17 cellular contexts compared by ENCODE assay signal in genomic region chr7:158073845-158074840, GRCh38.
A peak's percentile ranks its signal among the peaks of the same experiment; 100 is the strongest.
DNase-seq lines count a peak whose midpoint lies in the region; ATAC-seq and TF ChIP-seq lines count a peak whose summit lies in the region.
"Had no signal": no experiment of that assay in that cellular context is flagged by ENCODE, and none has a peak within 500 bp of the region (broad histone marks: within the 10 kb centered on the region; RNA-seq: fewer than 3 reads in every experiment).

No MANE protein-coding gene starts in this region.

- H3K9me3 Mint-ChIP-seq in chondrocyte (ENCODE audit: low read depth), result peaks cover 17% of the 10 kb centered on the region
- peaks cover 2 to 9% of the 10 kb centered on the region in 2 donors for H3K9me3 Mint-ChIP-seq in effector memory CD8-positive, alpha-beta T cell

- H3K36me3 Mint-ChIP-seq in chondrocyte (ENCODE audit: low read depth), result peaks cover 2% of the 10 kb centered on the region
- no peaks in the 10 kb centered on the region for H3K36me3 Mint-ChIP-seq in effector memory CD8-positive, alpha-beta T cell (ENCODE audit: insufficient read depth)
- H3K36me3 Mint-ChIP-seq: CD4-positive, CD25-positive, alpha-beta regulatory T cell had no signal

- H3K27me3 Mint-ChIP-seq in chondrocyte (ENCODE audit: low read depth), result no peaks in the 10 kb centered on the region
- no peaks in the 10 kb centered on the region for H3K27me3 Mint-ChIP-seq in effector memory CD8-positive, alpha-beta T cell
- H3K27me3 Mint-ChIP-seq: CD4-positive, CD25-positive, alpha-beta regulatory T cell had no signal

- no peaks in the 10 kb centered on the region for H3K4me1 Mint-ChIP-seq in chondrocyte (ENCODE audit: low read depth)
- no peaks in the 10 kb centered on the region for H3K4me1 Mint-ChIP-seq in effector memory CD8-positive, alpha-beta T cell (ENCODE audit: low read depth in 2 of 2)
- H3K4me1 Mint-ChIP-seq: CD4-positive, CD25-positive, alpha-beta regulatory T cell had no signal

- no peak for ATAC-seq in HG02970 (IDR thresholded peaks at IDR 0.05; ENCODE audit: low FRiP score, unreplicated experiment)
- no peak for ATAC-seq in effector memory CD8-positive, alpha-beta T cell (replicated peaks)
- ATAC-seq: GM12878 had no signal

- DNase-seq in DMS79 (lab: John Stamatoyannopoulos, UW), result peak; percentile 15
- peak; percentile 87 for DNase-seq in chondrocyte (ENCODE audit: low spot score)
- DNase-seq in mesenteric fat pad (ENCODE audit: low spot score), result peak; percentile 76
- DNase-seq in retina, result peak; percentile 44
- DNase-seq in NCI-H2107 (lab: John Stamatoyannopoulos, UW), result no peak
- DNase-seq in effector memory CD8-positive, alpha-beta T cell, result no peak
- DNase-seq in activated CD8-positive, alpha-beta memory T cell treated with anti-CD3 and anti-CD28 coated beads for 24 hours, result no peak
- DNase-seq: CD4-positive, CD25-positive, alpha-beta regulatory T cell; KBM-7; MM.1S; NCI-H1048; NCI-H2029 treated with DMSO at 0.1 percent for 48 hours; NCI-H2171 treated with DMSO at 0.1 percent for 48 hours; NCI-H526; Right ventricle myocardium superior had no signal

- no peak for TF ChIP-seq CTCF in chondrocyte (IDR thresholded peaks at IDR 0.05)

- no peak overlapping the region for H3K4me3 Mint-ChIP-seq in chondrocyte (ENCODE audit: unreplicated experiment)
- no peak overlapping the region for H3K4me3 Mint-ChIP-seq in effector memory CD8-positive, alpha-beta T cell
- H3K4me3 Mint-ChIP-seq: CD4-positive, CD25-positive, alpha-beta regulatory T cell had no signal

- no peak overlapping the region for H3K27ac Mint-ChIP-seq in chondrocyte (ENCODE audit: unreplicated experiment)
- H3K27ac Mint-ChIP-seq in effector memory CD8-positive, alpha-beta T cell, result no peak overlapping the region
- H3K27ac Mint-ChIP-seq: CD4-positive, CD25-positive, alpha-beta regulatory T cell had no signal

Comparison
In these comparisons a context has a peak if more than half of its experiments do, and no peak if none do; other contexts are left out.
1. DNase-seq: peak in DMS79 (single experiment), chondrocyte (single experiment), mesenteric fat pad (single experiment) and retina (single experiment); none in NCI-H2107 (single experiment), effector memory CD8-positive, alpha-beta T cell (0 of 3) and activated CD8-positive, alpha-beta memory T cell treated with anti-CD3 and anti-CD28 coated beads for 24 hours (single experiment).